In genomic region chr15:101295607-101296225, GRCh38 we compare ENCODE assay signal across 8 cellular contexts. TPM values are rescaled to one million over a fixed set of nuclear protein-coding genes. Genes with fewer than 3 reads are reported as not detected.
DNase-seq lines count a peak whose midpoint lies in the region; ATAC-seq and TF ChIP-seq lines count a peak whose summit lies in the region.

No MANE protein-coding gene starts in this region.

- no peaks in the 10 kb centered on the region for H3K9me3 Mint-ChIP-seq in activated CD4-positive, alpha-beta T cell treated with anti-CD3 and anti-CD28 coated beads, Interleukin-2, amount 10 ng/mL, durations not matched to agents 24 days and 14 days
- no peaks in the 10 kb centered on the region for H3K9me3 Mint-ChIP-seq in activated B cell treated with CpG ODN at 0.5 μM for 24 hours
- no peaks in the 10 kb centered on the region for H3K9me3 Mint-ChIP-seq in glutamatergic neuron (ENCODE audit: unreplicated experiment)

- H3K4me3 ChIP-seq in retinal pigment epithelial cell (ENCODE audit: low read length) = peak overlapping the region; percentile 76

- ATAC-seq in activated B cell treated with CpG ODN at 0.5 μM for 24 hours (ENCODE audit: low read depth) = no peak
- ATAC-seq in HG02870 (IDR thresholded peaks at IDR 0.05; ENCODE audit: unreplicated experiment) = no peak
- ATAC-seq in HG03342 (IDR thresholded peaks at IDR 0.05; ENCODE audit: unreplicated experiment) = no peak
- no peak for ATAC-seq in GM21576 (IDR thresholded peaks at IDR 0.05; ENCODE audit: unreplicated experiment)

- DNase-seq in activated CD4-positive, alpha-beta T cell treated with anti-CD3 and anti-CD28 coated beads, Interleukin-2, amount 10 ng/mL, durations not matched to agents 24 days and 14 days = no peak
- no peak for DNase-seq in activated CD4-positive, alpha-beta T cell treated with anti-CD3 and anti-CD28 coated beads, Interleukin-2, amount 50 U/mL, for 4 hours
- DNase-seq in activated B cell treated with CpG ODN at 0.5 μM for 24 hours = no peak
- DNase-seq in glutamatergic neuron = no peak
- DNase-seq in retinal pigment epithelial cell (ENCODE audit: low read depth) = no peak

- peaks cover 30% of the 10 kb centered on the region for H3K36me3 Mint-ChIP-seq in activated CD4-positive, alpha-beta T cell treated with anti-CD3 and anti-CD28 coated beads, Interleukin-2, amount 10 ng/mL, durations not matched to agents 24 days and 14 days (ENCODE audit: low read depth)
- H3K36me3 Mint-ChIP-seq in activated B cell treated with CpG ODN at 0.5 μM for 24 hours (ENCODE audit: low read depth) (peaks cover 31% of the 10 kb centered on the region), glutamatergic neuron (ENCODE audit: unreplicated experiment) (no peaks in the 10 kb centered on the region)

- CTCF ChIA-PET in activated B cell treated with CpG ODN at 0.5 μM for 24 hours (lab: Charles Lee) = interaction anchor here (0.6 to 1.8 kb wide), 6 partner anchors 10 to 368 kb away, joined by 3 to 8 read pairs (median 3); no protein-coding TSS in a partner anchor

- H3K27me3 Mint-ChIP-seq in activated CD4-positive, alpha-beta T cell treated with anti-CD3 and anti-CD28 coated beads, Interleukin-2, amount 10 ng/mL, durations not matched to agents 24 days and 14 days = no peaks in the 10 kb centered on the region
- no peaks in the 10 kb centered on the region for H3K27me3 Mint-ChIP-seq in activated B cell treated with CpG ODN at 0.5 μM for 24 hours
- H3K27me3 Mint-ChIP-seq in glutamatergic neuron (ENCODE audit: unreplicated experiment) = peaks cover 4% of the 10 kb centered on the region

- TF ChIP-seq CTCF in activated B cell treated with CpG ODN at 0.5 μM for 24 hours (IDR thresholded peaks at IDR 0.05) (no peak), glutamatergic neuron (IDR thresholded peaks at IDR 0.05; ENCODE audit: partially characterized antibody, unreplicated experiment) (no peak), retinal pigment epithelial cell (conservative IDR thresholded peaks at IDR 0.05; ENCODE audit: low read depth, low read length) (no peak)

- H3K27ac Mint-ChIP-seq in activated CD4-positive, alpha-beta T cell treated with anti-CD3 and anti-CD28 coated beads, Interleukin-2, amount 10 ng/mL, durations not matched to agents 24 days and 14 days = peak overlapping the region; percentile 96
- peak overlapping the region; percentile 95 for H3K27ac Mint-ChIP-seq in activated B cell treated with CpG ODN at 0.5 μM for 24 hours
- peak overlapping the region; percentile 64 for H3K27ac Mint-ChIP-seq in glutamatergic neuron (ENCODE audit: unreplicated experiment)

- intact Hi-C loops in activated CD4-positive, alpha-beta T cell treated with anti-CD3 and anti-CD28 coated beads, Interleukin-2, amount 10 ng/mL, durations not matched to agents 24 days and 14 days (cut with micrococcal nuclease) = loop anchor here (1.0 to 2.0 kb wide), 5 partner anchors 18 to 429 kb away; partner anchors contain the start of genes SELENOS, TARS3 and TM2D3
- intact Hi-C loops in activated B cell treated with CpG ODN at 0.5 μM for 24 hours (cut with micrococcal nuclease) = loop anchor here (1.0 to 10.0 kb wide), 5 partner anchors 39 to 1371 kb away; partner anchors contain the start of genes ASB7, LINS1, LRRK1 and TM2D3

- peaks cover 33% of the 10 kb centered on the region for H3K4me1 Mint-ChIP-seq in activated CD4-positive, alpha-beta T cell treated with anti-CD3 and anti-CD28 coated beads, Interleukin-2, amount 10 ng/mL, durations not matched to agents 24 days and 14 days
- H3K4me1 Mint-ChIP-seq in activated B cell treated with CpG ODN at 0.5 μM for 24 hours = peaks cover 39% of the 10 kb centered on the region
- H3K4me1 Mint-ChIP-seq in glutamatergic neuron (ENCODE audit: low read depth, unreplicated experiment) = peaks cover 14% of the 10 kb centered on the region

- peak overlapping the region; percentile 90 for H3K4me3 Mint-ChIP-seq in activated CD4-positive, alpha-beta T cell treated with anti-CD3 and anti-CD28 coated beads, Interleukin-2, amount 10 ng/mL, durations not matched to agents 24 days and 14 days
- H3K4me3 Mint-ChIP-seq in activated B cell treated with CpG ODN at 0.5 μM for 24 hours = peak overlapping the region; percentile 97
- H3K4me3 Mint-ChIP-seq in glutamatergic neuron (ENCODE audit: unreplicated experiment) = peak overlapping the region; percentile 93

- POLR2A ChIA-PET in activated B cell treated with CpG ODN at 0.5 μM for 24 hours (lab: Charles Lee) = interaction anchor here (0.6 to 3.0 kb wide), 9 partner anchors 11 to 693 kb away, joined by 3 to 30 read pairs (median 13); partner anchors contain the start of genes ASB7, CHSY1, LINS1 and TM2D3

RNA-seq across cellular contexts. Expression of gene SNRPA1, which starts 0.7 kb away (rescaled TPM):
- 195 and 210 TPM in 2 replicates for total RNA-seq in activated CD4-positive, alpha-beta T cell treated with anti-CD3 and anti-CD28 coated beads, Interleukin-2, amount 10 ng/mL, durations not matched to agents 24 days and 14 days
- total RNA-seq in activated B cell treated with CpG ODN at 0.5 μM for 24 hours (119 and 122 TPM in 2 replicates), glutamatergic neuron (ENCODE audit: unreplicated experiment) (73.5 TPM)

RNA-seq across cellular contexts. Expression of gene SELENOS, which starts 18.4 kb away (rescaled TPM):
- total RNA-seq in activated CD4-positive, alpha-beta T cell treated with anti-CD3 and anti-CD28 coated beads, Interleukin-2, amount 10 ng/mL, durations not matched to agents 24 days and 14 days = 36.5 and 39.3 TPM in 2 replicates
- 23.7 and 24.5 TPM in 2 replicates for total RNA-seq in activated B cell treated with CpG ODN at 0.5 μM for 24 hours
- total RNA-seq in glutamatergic neuron (ENCODE audit: unreplicated experiment) = 46.9 TPM

RNA-seq across cellular contexts. Expression of gene CHSY1, which starts 43.9 kb away (rescaled TPM):
- total RNA-seq in activated CD4-positive, alpha-beta T cell treated with anti-CD3 and anti-CD28 coated beads, Interleukin-2, amount 10 ng/mL, durations not matched to agents 24 days and 14 days = 61.7 and 62.6 TPM in 2 replicates
- total RNA-seq in activated B cell treated with CpG ODN at 0.5 μM for 24 hours (16.5 and 20.4 TPM in 2 replicates), glutamatergic neuron (ENCODE audit: unreplicated experiment) (38.2 TPM)
